In the genomic region with DNA sequence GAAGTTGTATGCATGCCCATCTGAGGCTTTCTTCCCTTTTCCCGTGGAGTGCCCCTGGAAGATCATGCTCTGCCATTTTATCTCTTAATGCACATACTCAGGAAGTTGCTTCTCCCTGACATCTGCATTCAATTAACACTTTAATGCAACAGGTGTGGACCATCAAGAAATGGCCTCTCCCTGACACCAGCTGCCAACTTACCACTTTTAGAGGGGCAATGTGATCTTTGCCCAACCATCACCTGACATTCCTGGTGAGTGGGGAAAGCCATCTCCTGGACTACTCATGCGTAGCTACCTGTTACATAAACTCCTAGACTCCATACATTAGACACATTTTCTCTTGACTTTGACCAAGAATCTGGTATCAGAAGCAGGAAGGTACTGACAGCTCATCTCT, we compare ENCODE assay signal across 23 cellular contexts.
"Had no signal": no experiment of that assay in that cellular context is flagged by ENCODE, and none has a peak within 500 bp of the region (broad histone marks: within the 10 kb centered on the region; RNA-seq: fewer than 3 reads in every experiment).

No MANE protein-coding gene starts in this region.

- H3K27ac ChIP-seq: HL-60, RWPE1 had no signal

- ATAC-seq: Panc1, PC-3 had no signal

- H3K9me3 ChIP-seq: SK-N-SH had no signal

- DNase-seq: KBM-7, MV-4-11, NCI-H1048, NCI-H1105, NCI-H1417, NCI-H1436 treated with DMSO at 0.1 percent for 48 hours, NCI-H1694 treated with DMSO at 0.1 percent for 48 hours, NCI-H1930, NCI-H2081, NCI-H2107, NCI-H2171 treated with DMSO at 0.1 percent for 48 hours, NCI-H345, NCI-H446 treated with DMSO at 0.1 percent for 48 hours, NCI-H510A treated with DMSO at 0.1 percent for 48 hours, NCI-H526, NCI-H774, PC-3, SHP77, SK-N-SH, T-helper 1 cell had no signal
